In the genomic region with DNA sequence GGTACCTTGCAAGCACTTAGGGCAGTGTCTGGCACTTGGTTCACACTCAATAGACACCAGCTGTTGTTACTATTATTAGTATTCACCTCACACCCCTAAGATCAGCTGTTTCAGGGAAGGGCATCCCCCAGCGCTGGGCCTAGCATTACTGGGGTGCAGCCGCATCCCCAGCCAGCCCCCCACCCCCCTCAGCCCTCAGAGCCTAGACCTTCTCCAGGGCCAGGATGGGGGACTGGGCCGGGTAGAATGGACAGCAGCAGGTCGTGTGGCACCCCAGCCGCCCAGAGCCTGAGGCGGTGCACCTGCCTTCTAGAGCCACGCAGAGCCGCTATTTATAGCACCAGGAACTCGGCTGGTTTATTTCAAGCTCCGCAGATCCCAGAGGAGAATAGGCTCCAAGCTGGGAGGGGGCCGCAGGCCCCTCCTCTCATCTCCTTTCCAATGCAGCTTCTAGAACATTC, we compare ENCODE assay signal across 1 cellular context.
TF ChIP-seq lines count a peak whose summit lies in the region.

No MANE protein-coding gene starts in this region.

TF ChIP-seq in GM23338, 12 proteins besides CTCF, POLR2A, EP300 and RAD21 (continued from another document):
- TF ChIP-seq, protein P1, sequence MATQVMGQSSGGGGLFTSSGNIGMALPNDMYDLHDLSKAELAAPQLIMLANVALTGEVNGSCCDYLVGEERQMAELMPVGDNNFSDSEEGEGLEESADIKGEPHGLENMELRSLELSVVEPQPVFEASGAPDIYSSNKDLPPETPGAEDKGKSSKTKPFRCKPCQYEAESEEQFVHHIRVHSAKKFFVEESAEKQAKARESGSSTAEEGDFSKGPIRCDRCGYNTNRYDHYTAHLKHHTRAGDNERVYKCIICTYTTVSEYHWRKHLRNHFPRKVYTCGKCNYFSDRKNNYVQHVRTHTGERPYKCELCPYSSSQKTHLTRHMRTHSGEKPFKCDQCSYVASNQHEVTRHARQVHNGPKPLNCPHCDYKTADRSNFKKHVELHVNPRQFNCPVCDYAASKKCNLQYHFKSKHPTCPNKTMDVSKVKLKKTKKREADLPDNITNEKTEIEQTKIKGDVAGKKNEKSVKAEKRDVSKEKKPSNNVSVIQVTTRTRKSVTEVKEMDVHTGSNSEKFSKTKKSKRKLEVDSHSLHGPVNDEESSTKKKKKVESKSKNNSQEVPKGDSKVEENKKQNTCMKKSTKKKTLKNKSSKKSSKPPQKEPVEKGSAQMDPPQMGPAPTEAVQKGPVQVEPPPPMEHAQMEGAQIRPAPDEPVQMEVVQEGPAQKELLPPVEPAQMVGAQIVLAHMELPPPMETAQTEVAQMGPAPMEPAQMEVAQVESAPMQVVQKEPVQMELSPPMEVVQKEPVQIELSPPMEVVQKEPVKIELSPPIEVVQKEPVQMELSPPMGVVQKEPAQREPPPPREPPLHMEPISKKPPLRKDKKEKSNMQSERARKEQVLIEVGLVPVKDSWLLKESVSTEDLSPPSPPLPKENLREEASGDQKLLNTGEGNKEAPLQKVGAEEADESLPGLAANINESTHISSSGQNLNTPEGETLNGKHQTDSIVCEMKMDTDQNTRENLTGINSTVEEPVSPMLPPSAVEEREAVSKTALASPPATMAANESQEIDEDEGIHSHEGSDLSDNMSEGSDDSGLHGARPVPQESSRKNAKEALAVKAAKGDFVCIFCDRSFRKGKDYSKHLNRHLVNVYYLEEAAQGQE (IDR thresholded peaks at IDR 0.05; ENCODE audit: unreplicated experiment): no peak
- TF ChIP-seq EZH2 (IDR thresholded peaks at IDR 0.05; ENCODE audit: low read depth, unreplicated experiment): no peak
- TF ChIP-seq EZH2phosphoT487 (IDR thresholded peaks at IDR 0.05; ENCODE audit: unreplicated experiment): no peak
- TF ChIP-seq, protein P2, sequence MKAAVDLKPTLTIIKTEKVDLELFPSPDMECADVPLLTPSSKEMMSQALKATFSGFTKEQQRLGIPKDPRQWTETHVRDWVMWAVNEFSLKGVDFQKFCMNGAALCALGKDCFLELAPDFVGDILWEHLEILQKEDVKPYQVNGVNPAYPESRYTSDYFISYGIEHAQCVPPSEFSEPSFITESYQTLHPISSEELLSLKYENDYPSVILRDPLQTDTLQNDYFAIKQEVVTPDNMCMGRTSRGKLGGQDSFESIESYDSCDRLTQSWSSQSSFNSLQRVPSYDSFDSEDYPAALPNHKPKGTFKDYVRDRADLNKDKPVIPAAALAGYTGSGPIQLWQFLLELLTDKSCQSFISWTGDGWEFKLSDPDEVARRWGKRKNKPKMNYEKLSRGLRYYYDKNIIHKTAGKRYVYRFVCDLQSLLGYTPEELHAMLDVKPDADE (IDR thresholded peaks at IDR 0.05): no peak
- no peak for TF ChIP-seq POLR2AphosphoS5 (IDR thresholded peaks at IDR 0.05; ENCODE audit: low read depth)
- no peak for TF ChIP-seq ZNF114 (CRISPR knock-in tag; IDR thresholded peaks at IDR 0.05)
- no peak for TF ChIP-seq JUNB (IDR thresholded peaks at IDR 0.05; ENCODE audit: unreplicated experiment)
- TF ChIP-seq CREB1 (CRISPR knock-in tag; IDR thresholded peaks at IDR 0.05; ENCODE audit: low read depth): no peak
- TF ChIP-seq ZNF331 (CRISPR knock-in tag; IDR thresholded peaks at IDR 0.05; ENCODE audit: low read depth): no peak
- no peak for TF ChIP-seq STAT1 (IDR thresholded peaks at IDR 0.05; ENCODE audit: unreplicated experiment)
